ENCODE assay signal across 8 cellular contexts in the genomic region with DNA sequence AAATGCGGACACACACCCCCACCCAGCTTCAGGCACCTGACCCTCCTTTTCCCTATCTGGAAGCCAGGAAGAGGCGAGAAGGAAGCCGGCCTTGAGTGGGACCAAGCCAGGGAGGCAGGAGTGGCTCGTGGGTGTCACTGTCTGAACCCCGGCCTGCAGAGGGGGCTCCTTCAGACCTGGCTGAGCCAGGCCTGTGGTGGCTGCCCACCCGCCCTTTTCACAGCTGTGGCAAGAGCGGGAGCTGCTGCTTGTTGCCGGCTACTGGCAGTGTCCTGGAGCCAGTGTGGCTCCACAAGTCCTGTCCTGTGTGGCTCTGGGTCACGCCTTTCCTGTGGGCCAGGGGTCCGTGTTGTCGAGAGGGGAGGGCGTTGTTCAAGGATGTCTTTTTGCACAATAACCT. TPM values are rescaled to one million over a fixed set of nuclear protein-coding genes. Genes with fewer than 3 reads are reported as not detected.
DNase-seq lines count a peak whose midpoint lies in the region; ATAC-seq and TF ChIP-seq lines count a peak whose summit lies in the region.

No MANE protein-coding gene starts in this region.

- intact Hi-C loops in stomach (cut with DNase I; ENCODE audit: low total_unique reads): no loop called here

- peaks cover 57 to 84% (median 75%) of the 10 kb centered on the region in 4 donors for H3K4me1 ChIP-seq in stomach

- H3K9me3 ChIP-seq in stomach: no peaks in the 10 kb centered on the region

- no peaks in the 10 kb centered on the region for H3K27me3 Mint-ChIP-seq in T-helper 1 cell treated with Interleukin-12 subunit alpha and Interleukin-12 subunit beta and Interleukin-4 antibody, amounts not matched to agents 30 μg/mL and 1 μg/mL, for 36 hours (ENCODE audit: low read depth)
- H3K27me3 Mint-ChIP-seq in activated naive CD8-positive, alpha-beta T cell treated with anti-CD3 and anti-CD28 coated beads for 36 hours: no peaks in the 10 kb centered on the region

- H3K27me3 ChIP-seq in kidney epithelial cell (ENCODE audit: control insufficient read depth, insufficient read depth, low read length): peaks cover 9% of the 10 kb centered on the region
- peaks cover 0 to 12% (median 0%) of the 10 kb centered on the region in 3 donors for H3K27me3 ChIP-seq in stomach

- WGBS in stomach, 5 donors: 29 to 43% (median 37%) methylated on average over 6 to 12 of the region's 12 CpGs

- no peak for TF ChIP-seq EP300 in stomach (IDR thresholded peaks at IDR 0.05)

- H3K36me3 Mint-ChIP-seq in T-helper 1 cell treated with Interleukin-12 subunit alpha and Interleukin-12 subunit beta and Interleukin-4 antibody, amounts not matched to agents 30 μg/mL and 1 μg/mL, for 36 hours (ENCODE audit: low read depth): peaks cover 8% of the 10 kb centered on the region
- H3K36me3 Mint-ChIP-seq in activated naive CD8-positive, alpha-beta T cell treated with anti-CD3 and anti-CD28 coated beads for 36 hours: peaks cover 3% of the 10 kb centered on the region

- peak overlapping the region; percentile 82 for H3K4me3 Mint-ChIP-seq in T-helper 1 cell treated with Interleukin-12 subunit alpha and Interleukin-12 subunit beta and Interleukin-4 antibody, amounts not matched to agents 30 μg/mL and 1 μg/mL, for 36 hours
- peak overlapping the region; percentile 83 for H3K4me3 Mint-ChIP-seq in activated naive CD8-positive, alpha-beta T cell treated with anti-CD3 and anti-CD28 coated beads for 36 hours

- no peaks in the 10 kb centered on the region for H3K9me3 Mint-ChIP-seq in T-helper 1 cell treated with Interleukin-12 subunit alpha and Interleukin-12 subunit beta and Interleukin-4 antibody, amounts not matched to agents 30 μg/mL and 1 μg/mL, for 36 hours
- no peaks in the 10 kb centered on the region for H3K9me3 Mint-ChIP-seq in activated naive CD8-positive, alpha-beta T cell treated with anti-CD3 and anti-CD28 coated beads for 36 hours

- H3K27ac ChIP-seq in stomach: peak overlapping the region; percentile 94 to 98 (median 96)

- peak overlapping the region; percentile 72 for H3K27ac Mint-ChIP-seq in T-helper 1 cell treated with Interleukin-12 subunit alpha and Interleukin-12 subunit beta and Interleukin-4 antibody, amounts not matched to agents 30 μg/mL and 1 μg/mL, for 36 hours
- peak overlapping the region; percentile 66 for H3K27ac Mint-ChIP-seq in activated naive CD8-positive, alpha-beta T cell treated with anti-CD3 and anti-CD28 coated beads for 36 hours

- H3K4me3 ChIP-seq in kidney epithelial cell (ENCODE audit: low read depth, low read length) (peak overlapping the region; percentile 66), stomach (peak overlapping the region; percentile 77 to 92 (median 90))

- no peak for TF ChIP-seq POLR2A in stomach (IDR thresholded peaks at IDR 0.05)
- TF ChIP-seq POLR2A in GM18505 (IDR thresholded peaks at IDR 0.05; ENCODE audit: borderline replicate concordance, extremely low read depth, insufficient read depth, insufficient read length): no peak

- no peaks in the 10 kb centered on the region for H3K36me3 ChIP-seq in kidney epithelial cell (ENCODE audit: control insufficient read depth, insufficient read depth, low read length)
- peaks cover 0 to 7% (median 0%) of the 10 kb centered on the region in 4 donors for H3K36me3 ChIP-seq in stomach

- TF ChIP-seq CTCF in kidney epithelial cell (IDR thresholded peaks at IDR 0.05; ENCODE audit: insufficient read depth, low read length, poor library complexity, severe bottlenecking) (no peak), stomach (IDR thresholded peaks at IDR 0.05) (no peak)

- DNase-seq in T-helper 1 cell (no peak), kidney epithelial cell (ENCODE audit: low read depth) (no peak), stomach (no peak), SHP77 treated with DMSO at 0.1 percent for 48 hours (lab: John Stamatoyannopoulos, UW) (no peak)
- DNase-seq in activated naive CD8-positive, alpha-beta T cell treated with anti-CD3 and anti-CD28 coated beads for 36 hours: no peak

- ATAC-seq in GM18505 (IDR thresholded peaks at IDR 0.05; ENCODE audit: unreplicated experiment): no peak
- ATAC-seq in HG03469 (IDR thresholded peaks at IDR 0.05; ENCODE audit: unreplicated experiment): no peak

- peaks cover 38% of the 10 kb centered on the region for H3K4me1 Mint-ChIP-seq in T-helper 1 cell treated with Interleukin-12 subunit alpha and Interleukin-12 subunit beta and Interleukin-4 antibody, amounts not matched to agents 30 μg/mL and 1 μg/mL, for 36 hours (ENCODE audit: low read depth)
- H3K4me1 Mint-ChIP-seq in activated naive CD8-positive, alpha-beta T cell treated with anti-CD3 and anti-CD28 coated beads for 36 hours: peaks cover 42% of the 10 kb centered on the region

RNA-seq across cellular contexts. Expression of gene PFKL, which starts 1.2 kb away (rescaled TPM):
- total RNA-seq in activated naive CD8-positive, alpha-beta T cell treated with anti-CD3 and anti-CD28 coated beads for 36 hours: 100 to 1,000 TPM; 150 to 154 TPM
- total RNA-seq in kidney epithelial cell: 75.8 and 89.9 TPM in 2 replicates
- total RNA-seq in stomach: 100 to 1,000 TPM; 123 to 283 (median 139) TPM
- polyA plus RNA-seq in stomach: 100 to 1,000 TPM in 1 of 3 donors, 10 to 100 TPM in 2; 83.0 to 120 (median 99.9) TPM

RNA-seq across cellular contexts. Expression of gene AIRE, which starts 15.4 kb away (rescaled TPM):
- not detected for total RNA-seq in activated naive CD8-positive, alpha-beta T cell treated with anti-CD3 and anti-CD28 coated beads for 36 hours
- total RNA-seq in kidney epithelial cell: 0.17 TPM in 1 of 2 replicates, not detected in the other
- under 1 TPM in 2 of 5 donors, not detected in 3; 0.18 to 0.87 TPM for total RNA-seq in stomach
- not detected for polyA plus RNA-seq in stomach

RNA-seq across cellular contexts. Expression of gene CFAP410, which starts 38.1 kb away (rescaled TPM):
- total RNA-seq in activated naive CD8-positive, alpha-beta T cell treated with anti-CD3 and anti-CD28 coated beads for 36 hours: 10 to 100 TPM; 14.0 to 14.8 TPM
- total RNA-seq in kidney epithelial cell: 20.2 and 27.0 TPM in 2 replicates
- 100 to 1,000 TPM in 1 of 5 donors, 10 to 100 TPM in 4; 21.1 to 118 (median 32.2) TPM for total RNA-seq in stomach
- polyA plus RNA-seq in stomach: 10 to 100 TPM; 30.2 to 43.1 (median 39.0) TPM

RNA-seq across cellular contexts. Expression of gene DNMT3L, which starts 39.4 kb away (rescaled TPM):
- not detected for total RNA-seq in activated naive CD8-positive, alpha-beta T cell treated with anti-CD3 and anti-CD28 coated beads for 36 hours
- not detected in 2 replicates for total RNA-seq in kidney epithelial cell
- total RNA-seq in stomach: not detected
- polyA plus RNA-seq in stomach: not detected

RNA-seq across cellular contexts. Expression of gene TRPM2, which starts 52.3 kb away (rescaled TPM):
- 1 to 10 TPM; 2.9 to 3.7 TPM for total RNA-seq in activated naive CD8-positive, alpha-beta T cell treated with anti-CD3 and anti-CD28 coated beads for 36 hours
- total RNA-seq in kidney epithelial cell: 2.8 and 2.9 TPM in 2 replicates
- 10 to 100 TPM in 1 of 5 donors, 1 to 10 TPM in 4; 1.3 to 10.3 (median 3.5) TPM for total RNA-seq in stomach
- 1 to 10 TPM; 1.9 to 2.7 (median 1.9) TPM for polyA plus RNA-seq in stomach
